14 cellular contexts compared by ENCODE assay signal in genomic region chr1:59077739-59078503, GRCh38.
DNase-seq lines count a peak whose midpoint lies in the region; ATAC-seq and TF ChIP-seq lines count a peak whose summit lies in the region.
"Had no signal": no experiment of that assay in that cellular context is flagged by ENCODE, and none has a peak within 500 bp of the region (broad histone marks: within the 10 kb centered on the region; RNA-seq: fewer than 3 reads in every experiment).

No MANE protein-coding gene starts in this region.

- 79 to 86% methylated on average over 1 to 4 of the region's 4 CpGs for WGBS in transverse colon (ENCODE audit: low coverage in 1 of 2), 2 donors

- no peak for TF ChIP-seq EP300 in transverse colon (IDR thresholded peaks at IDR 0.05; ENCODE audit: low read depth)

- POLR2A ChIA-PET in HEK293T (lab: Yijun Ruan, JAX): no interaction called here

- H3K27me3 ChIP-seq in iPS-20b (ENCODE audit: insufficient read depth, low read length) (no peaks in the 10 kb centered on the region), transverse colon (no peaks in the 10 kb centered on the region)

- CTCF ChIA-PET in HEK293T (lab: Yijun Ruan, JAX): interaction anchor here (0.5 to 1.3 kb wide), 4 partner anchors 16 to 681 kb away, joined by 3 read pairs; no protein-coding TSS in a partner anchor

- H3K4me1 ChIP-seq in ES-I3 (ENCODE audit: insufficient read depth, low read length) (peaks cover 61% of the 10 kb centered on the region), iPS-20b (ENCODE audit: insufficient read depth, low read length) (peaks cover 53% of the 10 kb centered on the region), transverse colon (peaks cover 0 to 10% (median 0%) of the 10 kb centered on the region in 4 donors)

- ATAC-seq in activated naive CD4-positive, alpha-beta T cell treated with anti-CD3 and anti-CD28 coated beads, Interleukin-2, amount 50 U/mL, for 72 hours: no peak

- H3K9ac ChIP-seq in ES-I3 (ENCODE audit: low read depth, low read length): peak overlapping the region; percentile 17
- H3K9ac ChIP-seq in iPS-20b (ENCODE audit: low read depth, low read length): peak overlapping the region; percentile 82

- TF ChIP-seq POLR2A in transverse colon (IDR thresholded peaks at IDR 0.05): no peak

- H3K36me3 ChIP-seq in ES-I3 (ENCODE audit: insufficient read depth, low read length) (no peaks in the 10 kb centered on the region), iPS-20b (ENCODE audit: insufficient read depth, low read depth, low read length) (no peaks in the 10 kb centered on the region), transverse colon (no peaks in the 10 kb centered on the region)

- H3K9me3 Mint-ChIP-seq in activated naive CD4-positive, alpha-beta T cell treated with anti-CD3 and anti-CD28 coated beads, Interleukin-2, amount 50 U/mL, for 72 hours: no peaks in the 10 kb centered on the region
- H3K9me3 Mint-ChIP-seq: naive B cell had no signal

- H3K27ac ChIP-seq in iPS-20b (ENCODE audit: low read length) (peak overlapping the region; percentile 96), transverse colon (no peak overlapping the region)

- TF ChIP-seq CTCF in transverse colon (IDR thresholded peaks at IDR 0.05): no peak

- in situ Hi-C loops in transverse colon (cut with MboI; ENCODE audit: low pct_ligation_motif_present in 1 of 4, low pct_unique_long_range_greater_than_20kb in 1 of 4, low sequenced_read_pairs in 3 of 4): no loop called here

- H3K27ac Mint-ChIP-seq in activated naive CD4-positive, alpha-beta T cell treated with anti-CD3 and anti-CD28 coated beads, Interleukin-2, amount 50 U/mL, for 72 hours: no peak overlapping the region

- no peaks in the 10 kb centered on the region for H3K9me3 ChIP-seq in ES-I3 (ENCODE audit: control insufficient read depth, insufficient read depth, low read length)
- no peaks in the 10 kb centered on the region for H3K9me3 ChIP-seq in iPS-20b (ENCODE audit: insufficient read depth, low read depth, low read length)
- no peaks in the 10 kb centered on the region for H3K9me3 ChIP-seq in transverse colon

- intact Hi-C loops in transverse colon (cut with DNase I; ENCODE audit: low total_unique reads): loop anchor here (10.0 kb wide), 1 partner anchor 293 kb away; the partner anchor contains the start of gene JUN

- H3K36me3 Mint-ChIP-seq in activated naive CD4-positive, alpha-beta T cell treated with anti-CD3 and anti-CD28 coated beads, Interleukin-2, amount 50 U/mL, for 72 hours: no peaks in the 10 kb centered on the region
- H3K36me3 Mint-ChIP-seq: naive B cell had no signal

- DNase-seq in NCI-H1436 treated with DMSO at 0.1 percent for 48 hours (lab: John Stamatoyannopoulos, UW): peak; percentile 96
- DNase-seq in NCI-H748 treated with DMSO at 0.1 percent for 48 hours (lab: John Stamatoyannopoulos, UW): peak; percentile 87
- DNase-seq in transverse colon: no peak
- no peak for DNase-seq in HEK293T (ENCODE audit: extremely low spot score)
- DNase-seq in NCI-H1694 (lab: John Stamatoyannopoulos, UW): no peak
- no peak for DNase-seq in activated naive CD4-positive, alpha-beta T cell treated with anti-CD3 and anti-CD28 coated beads, Interleukin-2, amount 50 U/mL, for 72 hours (ENCODE audit: low spot score in 2 of 2)
- DNase-seq: activated CD4-positive, alpha-beta T cell treated with anti-CD3 and anti-CD28 coated beads for 1 hour; activated T-cell treated with anti-CD3 and anti-CD28 coated beads, Interleukin-2, amount 50 U/mL, for 48 hours; anterior cingulate cortex; EL; Kasumi-1; naive B cell had no signal

- H3K4me3 ChIP-seq in iPS-20b (ENCODE audit: low read length): peak overlapping the region; percentile 65
- H3K4me3 ChIP-seq in transverse colon: no peak overlapping the region

TF ChIP-seq in HEK293T, 16 proteins besides CTCF, POLR2A, EP300 and RAD21:
- TF ChIP-seq LEF1 (IDR thresholded peaks at IDR 0.05; ENCODE audit: borderline replicate concordance): no peak
- TF ChIP-seq ELF4 (IDR thresholded peaks at IDR 0.05): no peak
- no peak for TF ChIP-seq SP1 (IDR thresholded peaks at IDR 0.05)
- TF ChIP-seq BHLHE40 (IDR thresholded peaks at IDR 0.05; ENCODE audit: borderline replicate concordance): no peak
- TF ChIP-seq FOXM1 (IDR thresholded peaks at IDR 0.05; ENCODE audit: borderline replicate concordance): no peak
- TF ChIP-seq ZNF384 (IDR thresholded peaks at IDR 0.05): no peak
- no peak for TF ChIP-seq FOXK2 (IDR thresholded peaks at IDR 0.05)
- no peak for TF ChIP-seq SUZ12 (IDR thresholded peaks at IDR 0.05)

Comparison
In these comparisons a context has a peak if more than half of its experiments do, and no peak if none do; other contexts are left out.
1. DNase-seq: peak in NCI-H1436 treated with DMSO at 0.1 percent for 48 hours (single experiment) and NCI-H748 treated with DMSO at 0.1 percent for 48 hours (single experiment); none in transverse colon (single experiment), HEK293T (single experiment), NCI-H1694 (single experiment) and activated naive CD4-positive, alpha-beta T cell treated with anti-CD3 and anti-CD28 coated beads, Interleukin-2, amount 50 U/mL, for 72 hours (0 of 2).